17 cellular contexts compared by ENCODE assay signal in genomic region chr6:28711325-28711724, GRCh38.
DNase-seq lines count a peak whose midpoint lies in the region; ATAC-seq and TF ChIP-seq lines count a peak whose summit lies in the region.
"Had no signal": no experiment of that assay in that cellular context is flagged by ENCODE, and none has a peak within 500 bp of the region (broad histone marks: within the 10 kb centered on the region; RNA-seq: fewer than 3 reads in every experiment).

No MANE protein-coding gene starts in this region.

- DNase-seq in BE2C: no peak
- no peak for DNase-seq in GM23338 (ENCODE audit: low spot score)
- no peak for DNase-seq in Panc1 (ENCODE audit: low read depth, low spot score)
- no peak for DNase-seq in epithelial cell of prostate (ENCODE audit: low read depth, low spot score)
- DNase-seq in osteocyte (ENCODE audit: extremely low spot score, unreplicated experiment): no peak
- DNase-seq in cerebellum (ENCODE audit: low spot score): no peak
- DNase-seq in NCI-H345 treated with DMSO at 0.1 percent for 48 hours (lab: John Stamatoyannopoulos, UW; ENCODE audit: unreplicated experiment): no peak
- DNase-seq in NCI-H1417 (lab: John Stamatoyannopoulos, UW): no peak
- DNase-seq: 8988T; Calu3; CD4-positive, CD25-positive, alpha-beta regulatory T cell; COR-L47; DMS79 treated with DMSO at 0.1 percent for 48 hours; GF-D8; H7 had no signal

- no peak overlapping the region for H3K4me2 ChIP-seq in GM23338
- H3K4me2 ChIP-seq: BLaER1 had no signal

- no peak overlapping the region for H3K4me3 Mint-ChIP-seq in GM23338
- no peak overlapping the region for H3K4me3 Mint-ChIP-seq in osteocyte (ENCODE audit: unreplicated experiment)

- POLR2A ChIA-PET in Panc1 (lab: Charles Lee): no interaction called here

- peaks cover 11% of the 10 kb centered on the region for H3F3A ChIP-seq in GM23338 (replicated peaks; ENCODE audit: low read depth)

- H3K4me1 ChIP-seq in BE2C (no peaks in the 10 kb centered on the region), GM23338 (ENCODE audit: insufficient read depth) (peaks cover 5% of the 10 kb centered on the region; the same call in 1 of the 2 replicates), Panc1 (ENCODE audit: control insufficient read depth, insufficient read depth, low read length) (peaks cover 6% of the 10 kb centered on the region)
- H3K4me1 ChIP-seq: BLaER1 had no signal

- peaks cover 19% of the 10 kb centered on the region; the same call in 2 of the 3 replicates for H3K36me3 Mint-ChIP-seq in GM23338 (ENCODE audit: low read depth)
- H3K36me3 Mint-ChIP-seq in osteocyte (ENCODE audit: unreplicated experiment): no peaks in the 10 kb centered on the region

- H3K4me1 Mint-ChIP-seq in GM23338 (no peaks in the 10 kb centered on the region), osteocyte (ENCODE audit: unreplicated experiment) (peaks cover 12% of the 10 kb centered on the region)

- no TSS peak for BruUV-seq in Panc1 (replicated peaks; lab: Mats Ljungman, UMichigan)

- H2AFZ ChIP-seq in GM23338: peak overlapping the region; percentile 44; the same call in 1 of the 2 replicates

- H3K4me3 ChIP-seq in BE2C (ENCODE audit: low read depth, low read length) (peak overlapping the region; percentile 93), GM23338 (0 out of 2 replicates have a peak overlapping the region, but pooled peaks have one; percentile 93), Panc1 (ENCODE audit: low read depth in 2 of 2, low read length in 2 of 2) (no peak overlapping the region; a peak in 1 of 4 replicates)
- H3K4me3 ChIP-seq: BLaER1 had no signal

- in situ Hi-C loops in Panc1 (cut with HindIII; ENCODE audit: low pct_unique_long_range_greater_than_20kb, low sequenced_read_pairs): no loop called here

- H3K27me3 Mint-ChIP-seq in GM23338 (ENCODE audit: insufficient read depth, low read depth, poor library complexity) (peaks cover 21% of the 10 kb centered on the region), osteocyte (ENCODE audit: unreplicated experiment) (peaks cover 25% of the 10 kb centered on the region)

- H3K9me3 ChIP-seq in BE2C (no peaks in the 10 kb centered on the region), Panc1 (ENCODE audit: control insufficient read depth, insufficient read depth, low read depth, low read length) (peaks cover 14% of the 10 kb centered on the region; the same call in 1 of the 2 replicates)

- H3K36me3 ChIP-seq in BE2C (no peaks in the 10 kb centered on the region), GM23338 (ENCODE audit: insufficient read depth) (no peaks in the 10 kb centered on the region), Panc1 (ENCODE audit: control insufficient read depth, insufficient read depth, low read length) (no peaks in the 10 kb centered on the region)
- H3K36me3 ChIP-seq: BLaER1 had no signal

- H3K9me3 Mint-ChIP-seq in GM23338: peaks cover 26% of the 10 kb centered on the region
- H3K9me3 Mint-ChIP-seq in osteocyte (ENCODE audit: unreplicated experiment): peaks cover 25% of the 10 kb centered on the region

- no peak for ATAC-seq in GM23338
- ATAC-seq in Panc1: no peak

- H3K27ac Mint-ChIP-seq in GM23338: no peak overlapping the region
- no peak overlapping the region for H3K27ac Mint-ChIP-seq in osteocyte (ENCODE audit: unreplicated experiment)
- H3K27ac Mint-ChIP-seq: CD4-positive, CD25-positive, alpha-beta regulatory T cell had no signal

- H3K9me2 ChIP-seq in GM23338 (ENCODE audit: insufficient read depth): no peaks in the 10 kb centered on the region

- H3K27ac ChIP-seq in GM23338 (ENCODE audit: low read depth) (no peak overlapping the region), Panc1 (ENCODE audit: low read length) (peak overlapping the region; percentile 25; the same call in 1 of the 2 replicates), epithelial cell of prostate (peak overlapping the region; percentile 68)
- H3K27ac ChIP-seq: BLaER1, C4-2B had no signal

- H3K27me3 ChIP-seq in BE2C: no peaks in the 10 kb centered on the region; the same call in 1 of the 2 replicates
- H3K27me3 ChIP-seq in GM23338 (ENCODE audit: insufficient read depth): no peaks in the 10 kb centered on the region
- no peaks in the 10 kb centered on the region for H3K27me3 ChIP-seq in Panc1 (ENCODE audit: control insufficient read depth, insufficient read depth, low read length)
- H3K27me3 ChIP-seq: BLaER1 had no signal

- no peaks in the 10 kb centered on the region for H3K79me2 ChIP-seq in GM23338 (replicated peaks; ENCODE audit: insufficient read depth)

- CTCF ChIA-PET in Panc1 (lab: Charles Lee): no interaction called here

- no peak for TF ChIP-seq CTCF in BE2C (IDR thresholded peaks at IDR 0.05; ENCODE audit: low read depth, low read length)
- TF ChIP-seq CTCF in GM23338 (conservative IDR thresholded peaks at IDR 0.05; ENCODE audit: low read depth in 2 of 2): no peak
- TF ChIP-seq CTCF in Panc1 (IDR thresholded peaks at IDR 0.05): no peak
- TF ChIP-seq CTCF in osteocyte (IDR thresholded peaks at IDR 0.05): no peak

- intact Hi-C loops in Panc1 (cut with micrococcal nuclease; ENCODE audit: unreplicated experiment): no loop called here

- H4K20me1 ChIP-seq in GM23338 (replicated peaks; ENCODE audit: insufficient read depth): no peaks in the 10 kb centered on the region
- H4K20me1 ChIP-seq: BLaER1 had no signal

TF ChIP-seq in GM23338, 12 proteins besides CTCF, POLR2A, EP300 and RAD21 (continues in another document):
- TF ChIP-seq ETS1 (IDR thresholded peaks at IDR 0.05) (no peak), ZNF331 (CRISPR knock-in tag; IDR thresholded peaks at IDR 0.05; ENCODE audit: low read depth) (no peak), EZH2 (IDR thresholded peaks at IDR 0.05; ENCODE audit: low read depth, unreplicated experiment) (no peak), NANOG (IDR thresholded peaks at IDR 0.05; ENCODE audit: borderline replicate concordance) (no peak), ZNF114 (CRISPR knock-in tag; IDR thresholded peaks at IDR 0.05) (no peak), STAT1 (IDR thresholded peaks at IDR 0.05; ENCODE audit: unreplicated experiment) (no peak), CREB1 (CRISPR knock-in tag; IDR thresholded peaks at IDR 0.05; ENCODE audit: low read depth) (no peak), EZH2phosphoT487 (IDR thresholded peaks at IDR 0.05; ENCODE audit: unreplicated experiment) (no peak), POLR2AphosphoS5 (IDR thresholded peaks at IDR 0.05; ENCODE audit: low read depth) (no peak)

Comparison
In these comparisons a context has a peak if more than half of its experiments do, and no peak if none do; other contexts are left out.
1. H3K4me3 ChIP-seq: peak in BE2C (single experiment) and GM23338 (single experiment); none in Panc1 (0 of 2).